Comparison of ENCODE assay signal across 19 cellular contexts in the genomic region with DNA sequence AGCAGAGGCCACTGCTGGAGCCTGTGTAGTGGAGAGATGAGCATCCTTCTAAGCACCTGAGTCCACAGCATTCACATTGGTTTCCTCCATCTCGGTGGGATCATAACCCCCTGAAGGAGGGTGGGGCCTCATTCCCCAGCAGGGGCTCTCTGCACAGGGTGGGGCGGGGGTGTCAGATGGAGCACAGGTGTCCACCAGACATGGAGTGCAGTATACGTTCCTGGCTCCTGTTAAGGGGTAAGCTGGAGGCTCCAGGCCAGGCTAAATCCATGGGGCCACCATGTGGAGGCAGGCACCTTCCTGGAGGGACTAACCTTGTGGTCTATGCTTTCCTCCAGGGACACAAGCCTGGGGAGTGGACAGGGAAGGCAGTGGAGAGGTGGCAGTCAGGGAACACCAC.
DNase-seq lines count a peak whose midpoint lies in the region; ATAC-seq and TF ChIP-seq lines count a peak whose summit lies in the region.
"Had no signal": no experiment of that assay in that cellular context is flagged by ENCODE, and none has a peak within 500 bp of the region (broad histone marks: within the 10 kb centered on the region; RNA-seq: fewer than 3 reads in every experiment).

No MANE protein-coding gene starts in this region.

- no peaks in the 10 kb centered on the region for H3K36me3 Mint-ChIP-seq in CD14-positive monocyte

- TF ChIP-seq CTCF in right atrium auricular region (IDR thresholded peaks at IDR 0.05) (no peak), coronary artery (IDR thresholded peaks at IDR 0.05) (no peak), upper lobe of right lung (IDR thresholded peaks at IDR 0.05) (no peak), CD14-positive monocyte (IDR thresholded peaks at IDR 0.05) (no peak)

- ATAC-seq in upper lobe of right lung (peak; percentile 15), HG03565 (IDR thresholded peaks at IDR 0.05; ENCODE audit: unreplicated experiment) (no peak)
- ATAC-seq: HCT116 had no signal

- DNase-seq in cardiac septum (ENCODE audit: low spot score), result peak; percentile 53
- DNase-seq in right atrium auricular region (ENCODE audit: low spot score), result no peak
- DNase-seq in coronary artery (ENCODE audit: low spot score), result peak; percentile 45
- DNase-seq in mesenteric fat pad (ENCODE audit: low spot score), result peak; percentile 53
- no peak for DNase-seq in upper lobe of right lung
- DNase-seq in DMS153 treated with DMSO at 0.1 percent for 48 hours (lab: John Stamatoyannopoulos, UW; ENCODE audit: unreplicated experiment), result no peak
- no peak for DNase-seq in CD14-positive monocyte (ENCODE audit: low spot score)
- DNase-seq: ACHN; BE2C; C1 segment of cervical spinal cord; Caco-2; CD4-positive, alpha-beta T cell; DMS79; GDM1; GM23248; HFFc6; IMR-90 had no signal

- no peak overlapping the region for H3K4me3 Mint-ChIP-seq in CD14-positive monocyte
- H3K4me3 Mint-ChIP-seq: CD4-positive, alpha-beta T cell; HFFc6 had no signal

- no peak overlapping the region for H3K27ac ChIP-seq in right atrium auricular region
- H3K27ac ChIP-seq in coronary artery, result no peak overlapping the region
- H3K27ac ChIP-seq in upper lobe of right lung, result no peak overlapping the region
- H3K27ac ChIP-seq: GM23248 had no signal

- H3K4me1 ChIP-seq in right atrium auricular region (no peaks in the 10 kb centered on the region), upper lobe of right lung (no peaks in the 10 kb centered on the region)
- H3K4me1 ChIP-seq: BE2C, Caco-2 had no signal

- H3K36me3 ChIP-seq in right atrium auricular region, result no peaks in the 10 kb centered on the region
- no peaks in the 10 kb centered on the region for H3K36me3 ChIP-seq in upper lobe of right lung
- H3K36me3 ChIP-seq: BE2C had no signal

- intact Hi-C loops in cardiac septum (cut with DNase I), result no loop called here
- intact Hi-C loops in upper lobe of right lung (cut with DNase I), result no loop called here
- intact Hi-C loops in CD14-positive monocyte (cut with micrococcal nuclease), result no loop called here

- no peak overlapping the region for H3K4me3 ChIP-seq in right atrium auricular region
- no peak overlapping the region for H3K4me3 ChIP-seq in coronary artery
- H3K4me3 ChIP-seq in upper lobe of right lung, result no peak overlapping the region
- H3K4me3 ChIP-seq: GM23248 had no signal

- no peaks in the 10 kb centered on the region for H3K4me1 Mint-ChIP-seq in CD14-positive monocyte

- H3K9me3 ChIP-seq in right atrium auricular region (no peaks in the 10 kb centered on the region), upper lobe of right lung (no peaks in the 10 kb centered on the region)
- H3K9me3 ChIP-seq: BE2C, Caco-2 had no signal

- H3K27ac Mint-ChIP-seq in CD14-positive monocyte, result no peak overlapping the region
- H3K27ac Mint-ChIP-seq: CD4-positive, alpha-beta T cell; HFFc6 had no signal

- no peaks in the 10 kb centered on the region for H3K27me3 ChIP-seq in right atrium auricular region
- H3K27me3 ChIP-seq in upper lobe of right lung, result no peaks in the 10 kb centered on the region
- H3K27me3 ChIP-seq: BE2C had no signal

- peaks cover 0 to 1% (median 0%) of the 10 kb centered on the region in 3 donors for H3K27me3 Mint-ChIP-seq in CD14-positive monocyte (ENCODE audit: low read depth in 3 of 3)
- H3K27me3 Mint-ChIP-seq: CD4-positive, alpha-beta T cell had no signal

- no peaks in the 10 kb centered on the region for H3K9me3 Mint-ChIP-seq in CD14-positive monocyte
- H3K9me3 Mint-ChIP-seq: CD4-positive, alpha-beta T cell had no signal

Comparison
In these comparisons a context has a peak if more than half of its experiments do, and no peak if none do; other contexts are left out.
1. DNase-seq: peak in cardiac septum (single experiment), coronary artery (single experiment) and mesenteric fat pad (single experiment); none in right atrium auricular region (single experiment), upper lobe of right lung (single experiment), DMS153 treated with DMSO at 0.1 percent for 48 hours (single experiment) and CD14-positive monocyte (single experiment).